14 cellular contexts compared by ENCODE assay signal in the genomic region with DNA sequence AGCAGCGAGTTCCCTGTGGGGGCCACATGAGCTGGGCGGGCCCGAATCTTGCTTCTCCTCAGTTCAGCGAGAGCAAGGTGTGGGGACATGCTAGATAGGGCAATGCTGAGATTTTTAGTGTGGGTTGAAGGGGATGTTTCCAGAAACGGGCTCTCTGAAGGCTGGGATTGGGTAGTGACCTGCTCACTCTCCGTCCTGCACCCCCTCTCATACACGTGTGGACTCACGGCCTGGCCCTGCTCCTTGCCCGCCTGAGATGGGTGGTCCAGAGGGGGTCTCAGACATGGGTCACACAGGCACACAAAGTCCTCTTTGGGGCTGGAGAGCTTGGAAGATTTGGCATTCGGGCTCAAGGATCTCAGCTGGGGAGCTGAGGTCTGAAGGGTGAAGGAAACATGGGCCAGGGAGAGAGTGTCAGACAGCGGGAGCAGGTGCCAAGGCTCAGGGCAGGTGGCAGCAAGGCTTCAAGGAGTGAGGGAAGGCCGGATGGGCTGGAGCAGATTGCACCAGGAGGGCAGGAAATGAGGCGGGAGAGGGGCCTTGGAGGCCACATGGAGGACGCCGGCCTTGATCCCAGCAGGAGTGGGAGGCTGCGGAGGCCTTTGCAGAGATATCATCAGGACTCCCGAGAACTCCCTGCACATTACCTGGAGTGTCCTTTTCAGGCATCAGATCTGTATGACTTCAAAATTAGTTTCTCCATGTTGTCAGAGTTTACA.
"Had no signal": no experiment of that assay in that cellular context is flagged by ENCODE, and none has a peak within 500 bp of the region (broad histone marks: within the 10 kb centered on the region; RNA-seq: fewer than 3 reads in every experiment).

No MANE protein-coding gene starts in this region.

- DNase-seq: activated CD4-positive, alpha-beta T cell treated with anti-CD3 and anti-CD28 coated beads, Interleukin-2, amount 10 ng/mL, durations not matched to agents 24 days and 14 days; activated naive CD4-positive, alpha-beta T cell treated with anti-CD3 and anti-CD28 coated beads, Interleukin-2, amount 50 U/mL, for 16 hours; activated T-cell treated with anti-CD3 and anti-CD28 coated beads for 4 hours; cerebellar nuclear complex; foreskin keratinocyte; mesenchymal stem cell; nephron progenitor cell; tibial artery had no signal

- H3K4me3 Mint-ChIP-seq: activated CD4-positive, alpha-beta T cell treated with anti-CD3 and anti-CD28 coated beads, Interleukin-2, amount 10 ng/mL, durations not matched to agents 24 days and 14 days; nephron progenitor cell; T-helper 1 cell treated with Interleukin-12 subunit alpha and Interleukin-12 subunit beta and Interleukin-4 antibody, amounts not matched to agents 30 μg/mL and 1 μg/mL, for 36 hours; WTC11 had no signal

- ATAC-seq: foreskin keratinocyte, left lobe of liver, pancreas, WTC11 had no signal

- H3K27me3 Mint-ChIP-seq: activated CD4-positive, alpha-beta T cell treated with anti-CD3 and anti-CD28 coated beads, Interleukin-2, amount 10 ng/mL, durations not matched to agents 24 days and 14 days had no signal

- H3K9me3 Mint-ChIP-seq: activated CD4-positive, alpha-beta T cell treated with anti-CD3 and anti-CD28 coated beads, Interleukin-2, amount 10 ng/mL, durations not matched to agents 24 days and 14 days; T-helper 1 cell treated with Interleukin-12 subunit alpha and Interleukin-12 subunit beta and Interleukin-4 antibody, amounts not matched to agents 30 μg/mL and 1 μg/mL, for 36 hours had no signal

- H3K4me1 Mint-ChIP-seq: activated CD4-positive, alpha-beta T cell treated with anti-CD3 and anti-CD28 coated beads, Interleukin-2, amount 10 ng/mL, durations not matched to agents 24 days and 14 days had no signal

- H3K36me3 ChIP-seq: adrenal gland, pancreas had no signal

- H3K27me3 ChIP-seq: adrenal gland, foreskin keratinocyte, pancreas, tibial artery had no signal

- H3K4me1 ChIP-seq: adrenal gland, foreskin keratinocyte, pancreas, tibial artery had no signal

- H3K9me3 ChIP-seq: adrenal gland, pancreas had no signal

- H3K27ac ChIP-seq: adrenal gland, foreskin keratinocyte, pancreas, skin epidermis, tibial artery had no signal

- FAIRE-seq: pancreas had no signal

- H3K4me3 ChIP-seq: adrenal gland, pancreas, skin epidermis, tibial artery had no signal

- H3K27ac Mint-ChIP-seq: activated CD4-positive, alpha-beta T cell treated with anti-CD3 and anti-CD28 coated beads, Interleukin-2, amount 10 ng/mL, durations not matched to agents 24 days and 14 days; nephron progenitor cell; T-helper 1 cell treated with Interleukin-12 subunit alpha and Interleukin-12 subunit beta and Interleukin-4 antibody, amounts not matched to agents 30 μg/mL and 1 μg/mL, for 36 hours; WTC11 had no signal
